Comparison of ENCODE assay signal across 32 cellular contexts in the genomic region with DNA sequence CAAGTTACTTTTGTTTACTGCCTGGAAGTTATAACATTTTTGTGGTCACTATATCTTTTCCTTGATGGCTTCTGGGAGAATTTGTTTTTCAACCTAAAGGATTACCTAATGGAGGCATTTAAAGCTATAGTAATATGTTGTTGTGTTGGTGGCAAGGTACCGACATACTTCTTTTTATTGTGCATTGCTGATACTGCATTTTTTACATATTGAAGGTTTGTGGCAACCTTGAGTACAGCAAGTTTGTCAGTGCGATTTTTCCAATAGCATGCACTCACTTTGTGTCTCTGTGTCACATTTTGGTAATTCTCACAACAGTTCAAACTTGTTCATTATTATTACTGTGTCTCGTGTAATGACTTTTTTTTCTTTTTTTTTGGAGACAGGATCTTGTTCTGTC.
"Had no signal": no experiment of that assay in that cellular context is flagged by ENCODE, and none has a peak within 500 bp of the region (broad histone marks: within the 10 kb centered on the region; RNA-seq: fewer than 3 reads in every experiment).

No MANE protein-coding gene starts in this region.

- DNase-seq: activated B cell treated with CpG ODN at 0.5 μM for 24 hours; activated CD4-positive, alpha-beta memory T cell treated with anti-CD3 and anti-CD28 coated beads for 36 hours; activated CD4-positive, alpha-beta T cell treated with anti-CD3 and anti-CD28 coated beads for 4 hours; activated CD4-positive, alpha-beta T cell treated with anti-CD3 and anti-CD28 coated beads, Interleukin-2, amount 10 ng/mL, durations not matched to agents 24 days and 14 days; activated CD4-positive, alpha-beta T cell treated with anti-CD3 and anti-CD28 coated beads, Interleukin-2, amount 50 U/mL, for 1 hour; activated CD4-positive, alpha-beta T cell treated with anti-CD3 and anti-CD28 coated beads, Interleukin-2, amount 50 U/mL, for 4 hours; activated CD4-positive, CD25-positive, alpha-beta regulatory T cell treated with anti-CD3 and anti-CD28 coated beads, Interleukin-2, amount 50 U/mL, for 72 hours; activated CD8-positive, alpha-beta memory T cell treated with anti-CD3 and anti-CD28 coated beads for 24 hours; activated CD8-positive, alpha-beta memory T cell treated with anti-CD3 and anti-CD28 coated beads, Interleukin-2, amount 10 ng/mL, durations not matched to agents 7 days and 5 days; activated CD8-positive, alpha-beta memory T cell treated with anti-CD3 and anti-CD28 coated beads, Interleukin-2, amount 50 U/mL, for 48 hours; activated CD8-positive, alpha-beta T cell treated with anti-CD3 and anti-CD28 coated beads, Interleukin-2, amount 10 ng/mL, durations not matched to agents 7 days and 5 days; activated effector memory CD4-positive, alpha-beta T cell treated with Interleukin-2 at 50 U/mL for 16 hours; activated gamma-delta T cell; activated naive CD4-positive, alpha-beta T cell treated with anti-CD3 and anti-CD28 coated beads for 36 hours; activated naive CD4-positive, alpha-beta T cell treated with anti-CD3 and anti-CD28 coated beads, Interleukin-2, amount 50 U/mL, for 16 hours; activated naive CD8-positive, alpha-beta T cell treated with anti-CD3 and anti-CD28 coated beads for 36 hours; activated T-cell treated with anti-CD3 and anti-CD28 coated beads, Interleukin-2, amount 50 U/mL, for 24 hours; activated T-cell treated with anti-CD3 and anti-CD28 coated beads, Interleukin-2, amount 50 U/mL, for 48 hours; adrenal gland; amniotic stem cell; aorta; body of pancreas; brain microvascular endothelial cell; central memory CD4-positive, alpha-beta T cell; T-helper 1 cell; T-helper 2 cell; T-helper 9 cell had no signal

- ATAC-seq: activated CD8-positive, alpha-beta memory T cell treated with anti-CD3 and anti-CD28 coated beads, Interleukin-2, amount 10 ng/mL, durations not matched to agents 7 days and 5 days; activated CD8-positive, alpha-beta T cell treated with anti-CD3 and anti-CD28 coated beads, Interleukin-2, amount 10 ng/mL, durations not matched to agents 7 days and 5 days; activated naive CD4-positive, alpha-beta T cell treated with anti-CD3 and anti-CD28 coated beads, Interleukin-2, amount 50 U/mL, for 72 hours; body of pancreas had no signal

- H3K36me3 ChIP-seq: adrenal gland, brain microvascular endothelial cell, breast epithelium had no signal

- H3K9me3 ChIP-seq: adrenal gland, body of pancreas had no signal

- H3K27ac ChIP-seq: adrenal gland, body of pancreas, brain microvascular endothelial cell, breast epithelium, VCaP had no signal

- H3K4me1 ChIP-seq: adrenal gland, body of pancreas, breast epithelium had no signal

- H3K27me3 ChIP-seq: adrenal gland, body of pancreas, brain microvascular endothelial cell, breast epithelium had no signal

- H3K4me3 ChIP-seq: adrenal gland, body of pancreas, breast epithelium had no signal

- FAIRE-seq: astrocyte, TTC549 had no signal
